ENCODE assay signal across 3 cellular contexts in the genomic region with DNA sequence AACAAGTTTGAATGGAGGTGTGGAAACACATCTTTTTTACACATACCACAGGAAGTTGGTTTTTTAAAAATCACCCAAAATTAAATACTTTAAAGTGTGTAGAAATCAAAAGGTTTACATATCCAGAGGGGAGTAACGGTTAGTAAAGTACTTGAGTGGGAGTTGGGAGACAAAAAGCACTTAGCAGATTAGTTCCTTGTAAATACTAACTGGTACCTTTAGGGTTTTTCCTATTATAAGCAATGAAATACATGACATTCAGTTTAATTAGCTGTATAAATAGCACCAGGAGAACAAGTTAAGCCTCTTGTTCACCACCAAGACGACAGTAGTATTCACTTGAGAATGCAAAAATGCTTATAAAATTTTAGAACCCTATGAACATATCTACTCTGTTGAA.
"Had no signal": no experiment of that assay in that cellular context is flagged by ENCODE, and none has a peak within 500 bp of the region (broad histone marks: within the 10 kb centered on the region; RNA-seq: fewer than 3 reads in every experiment).

No MANE protein-coding gene starts in this region.

- DNase-seq: GDM1, GF-D8 had no signal

- H3K4me3 ChIP-seq: GM12878 had no signal

- ATAC-seq: GM12878 had no signal
